Comparison of ENCODE assay signal across 21 cellular contexts in the genomic region with DNA sequence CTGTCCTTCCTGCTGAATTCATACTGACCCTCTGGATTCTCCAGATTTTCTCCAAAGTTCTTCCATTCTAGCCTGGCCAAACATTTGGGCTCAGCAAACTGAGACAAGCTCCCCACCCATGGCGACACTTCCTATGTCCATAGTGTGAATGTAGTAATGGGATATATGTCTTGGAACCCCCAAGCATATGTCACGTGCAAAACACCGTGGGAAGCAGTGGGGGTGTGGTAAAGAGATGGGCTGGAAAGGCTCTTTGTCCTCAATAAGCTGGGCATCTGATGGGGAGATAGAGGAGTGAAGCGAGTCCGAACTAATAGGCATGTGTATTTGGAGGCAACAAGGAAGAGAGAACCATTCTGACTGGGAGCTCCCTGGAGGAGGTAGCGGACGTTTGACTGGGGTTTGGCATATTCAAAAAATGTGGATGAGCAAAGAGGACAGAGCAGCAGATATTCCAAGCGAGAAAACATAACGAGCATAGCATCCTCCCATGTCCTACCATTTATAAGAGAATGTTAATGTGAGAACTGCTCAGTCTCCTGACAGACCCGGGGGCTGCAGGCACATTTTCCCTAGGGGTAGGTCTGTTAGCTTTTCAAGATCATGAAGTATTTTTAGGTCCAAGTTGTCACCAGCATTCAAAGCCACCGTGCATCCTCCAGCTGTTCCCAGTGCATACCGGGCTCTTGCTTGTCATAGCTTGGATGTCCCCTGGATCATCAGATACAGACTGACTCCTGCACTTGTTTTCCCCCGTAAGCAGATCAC. TPM values are rescaled to one million over a fixed set of nuclear protein-coding genes. Genes with fewer than 3 reads are reported as not detected.
DNase-seq lines count a peak whose midpoint lies in the region; ATAC-seq and TF ChIP-seq lines count a peak whose summit lies in the region.
"Had no signal": no experiment of that assay in that cellular context is flagged by ENCODE, and none has a peak within 500 bp of the region (broad histone marks: within the 10 kb centered on the region; RNA-seq: fewer than 3 reads in every experiment).

No MANE protein-coding gene starts in this region.

- peaks cover 9% of the 10 kb centered on the region for H3K4me1 Mint-ChIP-seq in progenitor cell of endocrine pancreas (ENCODE audit: low read depth)
- no peaks in the 10 kb centered on the region for H3K4me1 Mint-ChIP-seq in CD4-positive, alpha-beta memory T cell
- H3K4me1 Mint-ChIP-seq: activated naive CD4-positive, alpha-beta T cell treated with anti-CD3 and anti-CD28 coated beads, Interleukin-2, amount 50 U/mL, for 24 hours had no signal

- H4K20me1 ChIP-seq in BLaER1 treated with 17β-estradiol and CSF1 and Interleukin-3, amounts not matched to agents 10 nM and 100 nM = no peaks in the 10 kb centered on the region

- peak; percentile 41 for DNase-seq in astrocyte of the hippocampus (ENCODE audit: low read depth, low spot score)
- no peak for DNase-seq in heart right ventricle
- no peak for DNase-seq in progenitor cell of endocrine pancreas (ENCODE audit: low spot score, unreplicated experiment)
- no peak for DNase-seq in CD4-positive, alpha-beta memory T cell
- DNase-seq in germinal center (ENCODE audit: low spot score) = no peak
- no peak for DNase-seq in thyroid gland
- DNase-seq: activated T-cell treated with anti-CD3 and anti-CD28 coated beads, Interleukin-2, amount 50 U/mL, for 48 hours; body of pancreas; CD4-positive, CD25-positive, alpha-beta regulatory T cell; DMS79; naive thymus-derived CD4-positive, alpha-beta T cell; NCI-H187 treated with DMSO at 0.1 percent for 48 hours; posterior cingulate gyrus; SHP77 treated with DMSO at 0.1 percent for 48 hours; WERI-Rb-1 had no signal

- intact Hi-C loops in heart right ventricle (cut with DNase I) = no loop called here
- intact Hi-C loops in CD4-positive, alpha-beta memory T cell (cut with micrococcal nuclease) = no loop called here
- intact Hi-C loops in thyroid gland (cut with DNase I) = no loop called here

- peak overlapping the region in 6 of 11 experiments; percentile 26 to 71 (median 32); a peak in 10 of 22 replicates for H3K4me2 ChIP-seq in BLaER1 treated with 17β-estradiol and CSF1 and Interleukin-3, amounts not matched to agents 10 nM and 100 nM

- no peak overlapping the region for H3K4me3 Mint-ChIP-seq in progenitor cell of endocrine pancreas (ENCODE audit: low read depth)
- H3K4me3 Mint-ChIP-seq in CD4-positive, alpha-beta memory T cell = no peak overlapping the region
- H3K4me3 Mint-ChIP-seq: activated naive CD4-positive, alpha-beta T cell treated with anti-CD3 and anti-CD28 coated beads, Interleukin-2, amount 50 U/mL, for 24 hours; CD4-positive, CD25-positive, alpha-beta regulatory T cell; IgD-negative memory B cell; naive thymus-derived CD4-positive, alpha-beta T cell; T-helper 1 cell treated with Interleukin-12 subunit alpha and Interleukin-12 subunit beta and Interleukin-4 antibody, amounts not matched to agents 30 μg/mL and 1 μg/mL, for 36 hours had no signal

- H3K27me3 ChIP-seq in BLaER1 treated with 17β-estradiol and CSF1 and Interleukin-3, amounts not matched to agents 10 nM and 100 nM = no peaks in the 10 kb centered on the region
- no peaks in the 10 kb centered on the region for H3K27me3 ChIP-seq in heart right ventricle
- H3K27me3 ChIP-seq in CD4-positive, alpha-beta memory T cell (ENCODE audit: insufficient read depth, low read length) = no peaks in the 10 kb centered on the region
- no peaks in the 10 kb centered on the region for H3K27me3 ChIP-seq in thyroid gland
- H3K27me3 ChIP-seq: body of pancreas had no signal

- H3K36me3 Mint-ChIP-seq in progenitor cell of endocrine pancreas (ENCODE audit: insufficient read depth) = peaks cover 33% of the 10 kb centered on the region
- peaks cover 33 to 44% of the 10 kb centered on the region in 2 donors for H3K36me3 Mint-ChIP-seq in CD4-positive, alpha-beta memory T cell

- 54 to 63% methylated on average over 13 of the region's 13 CpGs for WGBS in heart right ventricle, 2 donors
- 86 to 90% methylated on average over 13 of the region's 13 CpGs for WGBS in thyroid gland, 2 donors

- POLR2A ChIA-PET in CD4-positive, alpha-beta memory T cell (lab: Charles Lee; ENCODE audit: partially characterized antibody) = no interaction called here

- ATAC-seq in heart right ventricle (peak; percentile 17 to 42 (median 36)), HG02678 (IDR thresholded peaks at IDR 0.05; ENCODE audit: unreplicated experiment) (no peak)
- ATAC-seq: body of pancreas; naive thymus-derived CD4-positive, alpha-beta T cell had no signal

- no peak overlapping the region for H3K4me3 ChIP-seq in BLaER1 treated with 17β-estradiol and CSF1 and Interleukin-3, amounts not matched to agents 10 nM and 100 nM
- no peak overlapping the region for H3K4me3 ChIP-seq in heart right ventricle
- no peak overlapping the region for H3K4me3 ChIP-seq in CD4-positive, alpha-beta memory T cell (ENCODE audit: low read length in 2 of 2)
- no peak overlapping the region for H3K4me3 ChIP-seq in thyroid gland (replicated peaks in 1 of 3)
- H3K4me3 ChIP-seq: body of pancreas, lung had no signal

- TF ChIP-seq CTCF in heart right ventricle (IDR thresholded peaks at IDR 0.05) (no peak), progenitor cell of endocrine pancreas (IDR thresholded peaks at IDR 0.05; ENCODE audit: unreplicated experiment) (no peak), thyroid gland (IDR thresholded peaks at IDR 0.05) (no peak)

- H3K9me3 Mint-ChIP-seq in progenitor cell of endocrine pancreas (ENCODE audit: low read depth) = no peaks in the 10 kb centered on the region
- H3K9me3 Mint-ChIP-seq in CD4-positive, alpha-beta memory T cell = no peaks in the 10 kb centered on the region
- H3K9me3 Mint-ChIP-seq: activated naive CD4-positive, alpha-beta T cell treated with anti-CD3 and anti-CD28 coated beads, Interleukin-2, amount 50 U/mL, for 24 hours; CD4-positive, CD25-positive, alpha-beta regulatory T cell; IgD-negative memory B cell; naive thymus-derived CD4-positive, alpha-beta T cell; T-helper 1 cell treated with Interleukin-12 subunit alpha and Interleukin-12 subunit beta and Interleukin-4 antibody, amounts not matched to agents 30 μg/mL and 1 μg/mL, for 36 hours had no signal

- no peak for TF ChIP-seq POLR2A in thyroid gland (IDR thresholded peaks at IDR 0.05)

- H3K27ac ChIP-seq in BLaER1 treated with 17β-estradiol and CSF1 and Interleukin-3, amounts not matched to agents 10 nM and 100 nM = no peak overlapping the region
- H3K27ac ChIP-seq in heart right ventricle = peak overlapping the region in 8 of 10 donors; percentile 1 to 72 (median 34)
- no peak overlapping the region for H3K27ac ChIP-seq in CD4-positive, alpha-beta memory T cell (ENCODE audit: low read depth, low read length)
- H3K27ac ChIP-seq in thyroid gland = no peak overlapping the region
- H3K27ac ChIP-seq: body of pancreas, WERI-Rb-1 had no signal

- no peaks in the 10 kb centered on the region; a peak in 1 of 22 replicates for H3K9me3 ChIP-seq in BLaER1 treated with 17β-estradiol and CSF1 and Interleukin-3, amounts not matched to agents 10 nM and 100 nM (replicated peaks in 1 of 11)
- H3K9me3 ChIP-seq in heart right ventricle = no peaks in the 10 kb centered on the region
- no peaks in the 10 kb centered on the region for H3K9me3 ChIP-seq in CD4-positive, alpha-beta memory T cell (ENCODE audit: control insufficient read depth in 1 of 2, low read length in 2 of 2)
- H3K9me3 ChIP-seq in thyroid gland = no peaks in the 10 kb centered on the region
- H3K9me3 ChIP-seq: body of pancreas had no signal

- peaks cover 5 to 25% (median 17%) of the 10 kb centered on the region in 10 experiments; a peak in 17 of 20 replicates for H3K4me1 ChIP-seq in BLaER1 treated with 17β-estradiol and CSF1 and Interleukin-3, amounts not matched to agents 10 nM and 100 nM
- peaks cover 2 to 76% (median 36%) of the 10 kb centered on the region in 9 donors for H3K4me1 ChIP-seq in heart right ventricle
- no peaks in the 10 kb centered on the region for H3K4me1 ChIP-seq in CD4-positive, alpha-beta memory T cell (ENCODE audit: insufficient read depth, low read length)
- peaks cover 0 to 10% of the 10 kb centered on the region in 2 donors for H3K4me1 ChIP-seq in thyroid gland

- no peaks in the 10 kb centered on the region for H3K27me3 Mint-ChIP-seq in progenitor cell of endocrine pancreas
- no peaks in the 10 kb centered on the region for H3K27me3 Mint-ChIP-seq in CD4-positive, alpha-beta memory T cell
- H3K27me3 Mint-ChIP-seq: activated naive CD4-positive, alpha-beta T cell treated with anti-CD3 and anti-CD28 coated beads, Interleukin-2, amount 50 U/mL, for 24 hours; CD4-positive, CD25-positive, alpha-beta regulatory T cell had no signal

- CTCF ChIA-PET in CD4-positive, alpha-beta memory T cell (lab: Charles Lee; ENCODE audit: partially characterized antibody) = no interaction called here

- H3K9ac ChIP-seq in BLaER1 treated with 17β-estradiol and CSF1 and Interleukin-3, amounts not matched to agents 10 nM and 100 nM = no peak overlapping the region

- peak overlapping the region; percentile 0 for H3K27ac Mint-ChIP-seq in progenitor cell of endocrine pancreas
- no peak overlapping the region for H3K27ac Mint-ChIP-seq in CD4-positive, alpha-beta memory T cell
- H3K27ac Mint-ChIP-seq: activated naive CD4-positive, alpha-beta T cell treated with anti-CD3 and anti-CD28 coated beads, Interleukin-2, amount 50 U/mL, for 24 hours; CD4-positive, CD25-positive, alpha-beta regulatory T cell; IgD-negative memory B cell; T-helper 1 cell treated with Interleukin-12 subunit alpha and Interleukin-12 subunit beta and Interleukin-4 antibody, amounts not matched to agents 30 μg/mL and 1 μg/mL, for 36 hours had no signal

- H3K36me3 ChIP-seq in BLaER1 treated with 17β-estradiol and CSF1 and Interleukin-3, amounts not matched to agents 10 nM and 100 nM = peaks cover 0 to 44% (median 0%) of the 10 kb centered on the region in 11 experiments; a peak in 4 of 22 replicates
- H3K36me3 ChIP-seq in heart right ventricle (peaks cover 0 to 95% (median 49%) of the 10 kb centered on the region in 9 donors), thyroid gland (peaks cover 20 to 24% of the 10 kb centered on the region in 2 donors)
- H3K36me3 ChIP-seq in CD4-positive, alpha-beta memory T cell (ENCODE audit: insufficient read depth, low read length) = peaks cover 5% of the 10 kb centered on the region

RNA-seq across cellular contexts. Expression of a gene that starts 25.6 kb away (rescaled TPM):
- total RNA-seq in heart right ventricle (over 10,000 TPM; 11,955 to 17,571 (median 14,403) TPM), progenitor cell of endocrine pancreas (284 and 300 TPM in 2 replicates), thyroid gland (100 to 1,000 TPM; 116 to 307 (median 226) TPM)
- over 10,000 TPM; 10,066 to 18,091 TPM for polyA plus RNA-seq in heart right ventricle
- 10 to 100 TPM; 25.5 to 29.4 TPM for total RNA-seq in CD4-positive, alpha-beta memory T cell
- polyA plus RNA-seq in CD4-positive, alpha-beta memory T cell = 10 to 100 TPM in 1 of 2 donors, 1 to 10 TPM in 1; 8.5 to 11.2 TPM

RNA-seq across cellular contexts. Expression of a gene that starts 53.5 kb away (rescaled TPM):
- total RNA-seq in heart right ventricle (10 to 100 TPM; 22.2 to 32.2 (median 24.6) TPM), progenitor cell of endocrine pancreas (10.2 and 11.5 TPM in 2 replicates), thyroid gland (10 to 100 TPM in 3 of 4 donors, 1 to 10 TPM in 1; 8.9 to 25.9 (median 12.1) TPM)
- 10 to 100 TPM; 11.6 to 19.6 TPM for polyA plus RNA-seq in heart right ventricle
- total RNA-seq in CD4-positive, alpha-beta memory T cell = 10 to 100 TPM; 11.7 to 12.1 TPM
- polyA plus RNA-seq in CD4-positive, alpha-beta memory T cell = 10 to 100 TPM in 1 of 2 donors, 1 to 10 TPM in 1; 8.9 to 11.5 TPM

Comparison
In these comparisons a context has a peak if more than half of its experiments do, and no peak if none do; other contexts are left out.
1. H3K27ac ChIP-seq: peak in heart right ventricle (8 of 10); none in BLaER1 treated with 17β-estradiol and CSF1 and Interleukin-3, amounts not matched to agents 10 nM and 100 nM (0 of 11), CD4-positive, alpha-beta memory T cell (single experiment) and thyroid gland (0 of 3).
2. RNA of a gene that starts 25.6 kb away (total RNA-seq): 11,955 to 17,571 TPM in heart right ventricle; 284 to 300 TPM in progenitor cell of endocrine pancreas, 116 to 307 TPM in thyroid gland and 25.5 to 29.4 TPM in CD4-positive, alpha-beta memory T cell; every median in the first group is over 10 times any median in the second.